Comparison of ENCODE assay signal across 17 cellular contexts in the genomic region with DNA sequence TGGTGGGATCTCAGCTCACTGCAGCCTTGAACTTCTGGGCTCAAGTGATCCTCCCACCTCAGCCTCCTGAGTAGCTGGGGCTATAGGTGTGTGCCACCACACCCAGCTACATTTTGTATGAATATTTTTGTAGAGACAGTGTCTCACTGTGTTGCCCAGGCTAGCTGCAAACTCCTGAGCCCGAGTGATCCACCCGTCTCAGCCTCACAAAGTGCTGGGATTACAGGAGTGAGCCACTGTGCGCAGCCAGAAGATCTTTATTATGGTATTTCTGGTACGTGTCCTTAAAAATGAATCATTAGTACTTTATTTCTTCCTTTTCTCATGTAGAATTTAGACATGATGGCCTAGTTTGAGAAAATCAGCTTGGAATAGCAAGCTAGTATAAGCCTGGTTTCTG.
"Had no signal": no experiment of that assay in that cellular context is flagged by ENCODE, and none has a peak within 500 bp of the region (broad histone marks: within the 10 kb centered on the region; RNA-seq: fewer than 3 reads in every experiment).

No MANE protein-coding gene starts in this region.

- H3K27me3 ChIP-seq: testis had no signal

- H3K27me3 Mint-ChIP-seq: activated CD4-positive, alpha-beta memory T cell treated with anti-CD3 and anti-CD28 coated beads for 36 hours had no signal

- H3K9me3 ChIP-seq: psoas muscle, testis had no signal

- H3K4me1 ChIP-seq: psoas muscle, testis had no signal

- DNase-seq: activated CD4-positive, alpha-beta memory T cell treated with anti-CD3 and anti-CD28 coated beads for 36 hours; activated effector memory CD4-positive, alpha-beta T cell treated with anti-CD3 and anti-CD28 coated beads, Interleukin-2, amount 50 U/mL, for 16 hours; activated T-cell treated with anti-CD3 and anti-CD28 coated beads, Interleukin-2, amount 50 U/mL, for 4 hours; amniotic stem cell; dermis blood vessel endothelial cell; foreskin fibroblast; immature natural killer cell; left colon; psoas muscle; stimulated activated CD4-positive, alpha-beta T cell treated with anti-CD3 and anti-CD28 coated beads, Interleukin-2, amount 100 ng/mL, for 24 hours; stimulated activated naive CD4-positive, alpha-beta T cell treated with Interleukin-2 at 50 U/mL for 16 hours; T1000; testis had no signal

- ATAC-seq: activated naive CD4-positive, alpha-beta T cell treated with anti-CD3 and anti-CD28 coated beads, Interleukin-2, amount 50 U/mL, for 72 hours; activated T-cell treated with anti-CD3 and anti-CD28 coated beads, Interleukin-2, amount 50 U/mL, for 4 hours; left colon; psoas muscle; sciatic nerve had no signal

- H3K4me3 Mint-ChIP-seq: activated CD4-positive, alpha-beta memory T cell treated with anti-CD3 and anti-CD28 coated beads for 36 hours; activated T-cell treated with anti-CD3 and anti-CD28 coated beads, Interleukin-2, amount 50 U/mL, for 4 hours; immature natural killer cell; nephron had no signal

- H3K36me3 Mint-ChIP-seq: activated CD4-positive, alpha-beta memory T cell treated with anti-CD3 and anti-CD28 coated beads for 36 hours; activated naive CD4-positive, alpha-beta T cell treated with anti-CD3 and anti-CD28 coated beads, Interleukin-2, amount 50 U/mL, for 72 hours; immature natural killer cell had no signal

- H3K27ac Mint-ChIP-seq: activated CD4-positive, alpha-beta memory T cell treated with anti-CD3 and anti-CD28 coated beads for 36 hours; activated naive CD4-positive, alpha-beta T cell treated with anti-CD3 and anti-CD28 coated beads, Interleukin-2, amount 50 U/mL, for 72 hours; immature natural killer cell; nephron had no signal

- H3K9me3 Mint-ChIP-seq: nephron had no signal

- H3K27ac ChIP-seq: psoas muscle, testis, VCaP had no signal

- H3K4me3 ChIP-seq: psoas muscle, testis had no signal

- H3K4me1 Mint-ChIP-seq: immature natural killer cell, nephron had no signal
